ENCODE assay signal across 8 cellular contexts in the genomic region with DNA sequence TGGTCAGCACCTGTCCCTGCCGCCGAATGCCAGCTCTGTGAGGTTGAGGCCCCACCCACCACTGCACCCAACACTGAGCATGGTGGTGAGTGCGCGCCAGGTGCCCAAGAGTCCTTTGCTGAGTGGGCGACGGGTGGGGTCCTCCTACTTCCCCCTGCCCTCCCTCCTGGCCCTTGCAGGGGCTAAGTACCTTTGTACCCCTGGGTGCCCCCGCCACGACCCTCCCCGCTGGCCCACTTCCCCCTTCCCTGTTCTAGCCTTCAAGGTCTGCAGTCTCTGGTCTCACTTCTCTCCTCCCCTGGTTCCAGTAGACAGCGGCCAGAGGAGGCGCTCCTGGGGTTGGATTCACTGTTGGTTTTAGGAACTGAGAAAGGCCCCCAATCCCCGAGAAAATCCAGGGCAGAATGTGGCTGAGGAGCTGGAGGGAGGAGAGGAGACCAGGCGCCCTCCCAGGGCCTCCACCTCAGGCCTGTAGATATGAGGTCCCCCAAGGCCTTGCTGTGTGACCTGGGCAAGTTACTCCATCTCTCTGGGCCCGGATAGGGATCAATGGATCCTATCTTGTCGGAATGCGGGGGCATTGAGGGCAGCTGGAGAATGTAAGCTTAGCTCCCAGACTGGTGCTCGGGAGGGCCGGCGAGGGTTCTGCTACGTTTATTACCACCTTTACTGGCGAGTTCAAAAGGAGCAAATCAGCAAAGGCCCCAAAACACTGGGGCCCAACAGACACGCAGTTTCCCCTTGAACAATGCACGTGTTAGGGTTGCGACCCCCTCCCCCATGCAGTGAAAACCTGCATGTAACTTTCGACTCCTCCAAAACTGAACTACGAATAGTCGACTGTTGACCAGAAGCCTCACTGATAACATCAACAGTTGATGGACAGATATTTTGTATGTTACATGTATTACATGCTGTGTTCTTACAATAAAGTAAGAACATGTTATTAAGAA. TPM values are rescaled to one million over a fixed set of nuclear protein-coding genes. Genes with fewer than 3 reads are reported as not detected.
DNase-seq lines count a peak whose midpoint lies in the region; ATAC-seq, FAIRE-seq and TF ChIP-seq lines count a peak whose summit lies in the region.

No MANE protein-coding gene starts in this region.

- peak overlapping the region; percentile 80 for H4K91ac ChIP-seq in IMR-90 (ENCODE audit: insufficient read depth, low read depth, low read length)

- H3K4ac ChIP-seq in IMR-90 (ENCODE audit: low read depth, low read length), result peak overlapping the region; percentile 88

- TF ChIP-seq RAD21 in IMR-90 (IDR thresholded peaks at IDR 0.05; ENCODE audit: low read length), result no peak

- H2AK5ac ChIP-seq in IMR-90 (ENCODE audit: low read depth, low read length), result peak overlapping the region; percentile 81

- WGBS in IMR-90 (ENCODE audit: extremely low coverage in 2 of 2, insufficient read length in 1 of 2), 2 experiments, result 81% methylated on average over 12 of the region's 27 CpGs; no CpG with 5 or more reads in 1 of the 2 experiments
- WGBS in pancreas, 2 donors, result 73 to 78% methylated on average over 27 of the region's 27 CpGs

- DNase-seq in Caco-2, result peak in 1 of 2 experiments; percentile 38
- no peak for DNase-seq in IMR-90
- no peak for DNase-seq in effector memory CD4-positive, alpha-beta T cell
- DNase-seq in pancreas, result peak in 2 of 6 donors; percentile 28 to 47
- no peak for DNase-seq in pons (ENCODE audit: low spot score)
- DNase-seq in DMS153 treated with DMSO at 0.1 percent for 48 hours (lab: John Stamatoyannopoulos, UW; ENCODE audit: unreplicated experiment), result no peak

- POLR2A ChIA-PET in Caco-2 (lab: Charles Lee) (interaction anchor here (1.2 to 1.6 kb wide), 3 partner anchors 7 to 164 kb away, joined by 5 to 10 read pairs (median 5); no protein-coding TSS in a partner anchor), IMR-90 (lab: Charles Lee; ENCODE audit: unreplicated experiment) (no interaction called here)

- no peak overlapping the region for H3K56ac ChIP-seq in IMR-90 (ENCODE audit: extremely low read depth, insufficient read depth, low read length)

- H4K20me1 ChIP-seq in IMR-90 (ENCODE audit: insufficient read depth, low read length), result no peaks in the 10 kb centered on the region

- H2AFZ ChIP-seq in IMR-90 (replicated peaks; ENCODE audit: low read length, poor library complexity), result peak overlapping the region; percentile 79

- H2BK5ac ChIP-seq in IMR-90 (ENCODE audit: low read depth, low read length, poor library complexity, severe bottlenecking), result peak overlapping the region; percentile 5

- peaks cover 10% of the 10 kb centered on the region for H3K36me3 Mint-ChIP-seq in Caco-2 (ENCODE audit: insufficient read depth, unreplicated experiment)

- H3K27ac ChIP-seq in IMR-90 (ENCODE audit: insufficient read depth, low read length) (peak overlapping the region; percentile 17; the same call in 1 of the 2 replicates), pancreas (peak overlapping the region; percentile 48 to 70 (median 67))
- peak overlapping the region; percentile 34 for H3K27ac ChIP-seq in effector memory CD4-positive, alpha-beta T cell (ENCODE audit: insufficient read depth, low read length, poor library complexity, severe bottlenecking)

- H3K27me3 ChIP-seq in Caco-2 (replicated peaks; ENCODE audit: control insufficient read depth, insufficient read depth, low read length) (no peaks in the 10 kb centered on the region), IMR-90 (ENCODE audit: control insufficient read depth, insufficient read depth, low read length) (no peaks in the 10 kb centered on the region), pancreas (no peaks in the 10 kb centered on the region)
- no peaks in the 10 kb centered on the region for H3K27me3 ChIP-seq in effector memory CD4-positive, alpha-beta T cell (replicated peaks; ENCODE audit: control insufficient read depth, insufficient read depth, low read length, poor library complexity, severe bottlenecking)

- TF ChIP-seq CTCF in Caco-2 (IDR thresholded peaks at IDR 0.05; ENCODE audit: insufficient read depth in 1 of 2, low read depth in 1 of 2, low read length in 1 of 2, severe bottlenecking in 1 of 2, unreplicated experiment in 1 of 2) (peak in 1 of 2 experiments; percentile 8), IMR-90 (conservative IDR thresholded peaks at IDR 0.05; ENCODE audit: low read depth, low read length) (no peak), pancreas (IDR thresholded peaks at IDR 0.05) (no peak)

- H2BK120ac ChIP-seq in IMR-90 (ENCODE audit: low read depth, low read length), result peak overlapping the region; percentile 94

- peak overlapping the region; percentile 97 for H3K27ac Mint-ChIP-seq in Caco-2 (ENCODE audit: unreplicated experiment)

- dilution Hi-C loops in IMR-90 (cut with HindIII; ENCODE audit: low sequenced_read_pairs, unreplicated experiment), result no loop called here

- intact Hi-C loops in Caco-2 (cut with micrococcal nuclease; ENCODE audit: unreplicated experiment), result loop anchor here (2.0 to 5.0 kb wide), 4 partner anchors 21 to 515 kb away; no protein-coding TSS in a partner anchor
- intact Hi-C loops in IMR-90 (cut with micrococcal nuclease), result loop anchor here (2.0 kb wide), 1 partner anchor 373 kb away; no protein-coding TSS in a partner anchor
- intact Hi-C loops in pancreas (cut with DNase I), result no loop called here

- H3K4me1 Mint-ChIP-seq in Caco-2 (ENCODE audit: low read depth, unreplicated experiment), result peaks cover 40% of the 10 kb centered on the region

- no peak overlapping the region; the same call in 1 of the 2 replicates for H3K9ac ChIP-seq in IMR-90 (ENCODE audit: low read depth, low read length)

- H3K4me1 ChIP-seq in Caco-2, result peaks cover 35% of the 10 kb centered on the region
- peaks cover 17% of the 10 kb centered on the region for H3K4me1 ChIP-seq in IMR-90 (ENCODE audit: control insufficient read depth, insufficient read depth, low read length)
- peaks cover 33% of the 10 kb centered on the region for H3K4me1 ChIP-seq in effector memory CD4-positive, alpha-beta T cell (ENCODE audit: control insufficient read depth, insufficient read depth, low read length, poor library complexity, severe bottlenecking)
- peaks cover 0 to 12% (median 0%) of the 10 kb centered on the region in 3 donors for H3K4me1 ChIP-seq in pancreas

- H4K8ac ChIP-seq in IMR-90 (ENCODE audit: low read depth in 2 of 2, low read length in 2 of 2), result peak overlapping the region; percentile 64 to 69

- no peak for TF ChIP-seq POLR2A in IMR-90 (IDR thresholded peaks at IDR 0.05; ENCODE audit: low read depth, low read length)

- BruUV-seq in Caco-2 (replicated peaks; lab: Mats Ljungman, UMichigan) (no TSS peak), IMR-90 (replicated peaks; lab: Mats Ljungman, UMichigan) (no TSS peak)

- H3K4me2 ChIP-seq in IMR-90 (ENCODE audit: low read depth, low read length), result no peak overlapping the region

- peak overlapping the region; percentile 45 for H2BK20ac ChIP-seq in IMR-90 (ENCODE audit: low read depth, low read length)

- H3K14ac ChIP-seq in IMR-90 (replicated peaks; ENCODE audit: low read depth, low read length), result peak overlapping the region; percentile 80; the same call in 1 of the 2 replicates

- FAIRE-seq in pancreas (lab: Jason Lieb, UNC), result no peak

- H3K9me1 ChIP-seq in IMR-90 (ENCODE audit: insufficient read depth, low read length), result peaks cover 11% of the 10 kb centered on the region; the same call in 1 of the 2 replicates

- H3K4me3 ChIP-seq in Caco-2 (ENCODE audit: low read depth, low read length) (peak overlapping the region; percentile 6), IMR-90 (ENCODE audit: insufficient read depth, low read depth, low read length) (no peak overlapping the region), pancreas (no peak overlapping the region)
- peak overlapping the region; percentile 44 for H3K4me3 ChIP-seq in effector memory CD4-positive, alpha-beta T cell (ENCODE audit: insufficient read depth, low read depth, low read length, poor library complexity, severe bottlenecking)

- H3K27me3 Mint-ChIP-seq in Caco-2 (ENCODE audit: insufficient read depth, unreplicated experiment), result no peaks in the 10 kb centered on the region

- H3K9me3 ChIP-seq in Caco-2 (peaks cover 16% of the 10 kb centered on the region), IMR-90 (ENCODE audit: control insufficient read depth, insufficient read depth, low read length) (peaks cover 7% of the 10 kb centered on the region), pancreas (no peaks in the 10 kb centered on the region)
- no peaks in the 10 kb centered on the region for H3K9me3 ChIP-seq in effector memory CD4-positive, alpha-beta T cell (ENCODE audit: control insufficient read depth, low read length)

- H4K5ac ChIP-seq in IMR-90 (ENCODE audit: low read depth, low read length), result peak overlapping the region; percentile 7; the same call in 1 of the 2 replicates

- in situ Hi-C loops in IMR-90 (cut with MboI; ENCODE audit: low sequenced_read_pairs), result loop anchor here (25.0 kb wide), 1 partner anchor 1063 kb away; no protein-coding TSS in a partner anchor

- no peak for ATAC-seq in IMR-90 (ENCODE audit: low read depth)
- ATAC-seq in pancreas, result no peak
- no peak for ATAC-seq in GM21390 (IDR thresholded peaks at IDR 0.05; ENCODE audit: unreplicated experiment)
- no peak for ATAC-seq in GM19351 (IDR thresholded peaks at IDR 0.05; ENCODE audit: unreplicated experiment)

- peak overlapping the region; percentile 76 for H3K4me3 Mint-ChIP-seq in Caco-2 (ENCODE audit: unreplicated experiment)

- H3K23ac ChIP-seq in IMR-90 (ENCODE audit: low read depth, low read length), result peak overlapping the region; percentile 51; the same call in 1 of the 2 replicates

- H2AK9ac ChIP-seq in IMR-90 (replicated peaks; ENCODE audit: low read depth, low read length, poor library complexity), result peak overlapping the region; percentile 79

- no peaks in the 10 kb centered on the region for H3K79me1 ChIP-seq in IMR-90 (ENCODE audit: low read depth in 1 of 2, low read length in 2 of 2)

- H2BK15ac ChIP-seq in IMR-90 (ENCODE audit: low read depth, low read length), result peak overlapping the region; percentile 61

- H3K36me3 ChIP-seq in Caco-2 (ENCODE audit: control insufficient read depth, insufficient read depth, low read length) (no peaks in the 10 kb centered on the region; the same call in 1 of the 2 replicates), IMR-90 (ENCODE audit: control insufficient read depth, insufficient read depth, low read length) (no peaks in the 10 kb centered on the region), pancreas (no peaks in the 10 kb centered on the region)
- H3K36me3 ChIP-seq in effector memory CD4-positive, alpha-beta T cell (ENCODE audit: control insufficient read depth, insufficient read depth, low read length), result no peaks in the 10 kb centered on the region

- CTCF ChIA-PET in Caco-2 (lab: Charles Lee) (interaction anchor here (0.7 to 2.3 kb wide), 5 partner anchors 8 to 546 kb away, joined by 3 to 71 read pairs (median 4); no protein-coding TSS in a partner anchor), IMR-90 (lab: Yijun Ruan, JAX) (no interaction called here)

- no peak overlapping the region; the same call in 1 of the 2 replicates for H3K18ac ChIP-seq in IMR-90 (ENCODE audit: low read depth, low read length)

- peaks cover 28% of the 10 kb centered on the region for H3K9me3 Mint-ChIP-seq in Caco-2 (ENCODE audit: unreplicated experiment)

RNA-seq across cellular contexts. Expression of a gene that starts 31.9 kb away (rescaled TPM):
- total RNA-seq in Caco-2 (2022) (0.12 and 0.66 TPM in 2 replicates), IMR-90 (2012; rRNA removed) (under 0.01 and 0.28 TPM in 2 replicates), pancreas (1 to 10 TPM in 3 of 6 donors, under 1 TPM in 3; 0.47 to 6.2 (median 1.2) TPM)
- polyA plus RNA-seq in IMR-90 (2012; rRNA removed) (0.05 and 0.07 TPM in 2 replicates), pancreas (1 to 10 TPM in 1 of 2 donors, under 1 TPM in 1; 0.33 to 1.5 TPM)
- polyA plus RNA-seq in IMR-90 (2012; cell fraction: cytosol; rRNA removed), result 0.02 and 0.03 TPM in 2 replicates
- 0.56 and 0.64 TPM in 2 replicates for polyA plus RNA-seq in IMR-90 (2012; cell fraction: nucleus; rRNA removed; ENCODE audit: low replicate concordance)

Comparison
In these comparisons a context has a peak if more than half of its experiments do, and no peak if none do; other contexts are left out.
1. H3K4me3 ChIP-seq: peak in Caco-2 (single experiment) and effector memory CD4-positive, alpha-beta T cell (single experiment); none in IMR-90 (single experiment) and pancreas (0 of 4).
2. H3K27ac ChIP-seq: peak in every context shown above with its lines; median percentile 67 in pancreas; 34 in effector memory CD4-positive, alpha-beta T cell; 17 in IMR-90.
3. intact Hi-C loops: an anchor here in Caco-2 (2.0 to 5.0 kb wide) and IMR-90 (2.0 kb wide); none called in pancreas.